Comparison of ENCODE assay signal across 19 cellular contexts in genomic region chr14:26017270-26017669, GRCh38.
DNase-seq lines count a peak whose midpoint lies in the region; ATAC-seq and TF ChIP-seq lines count a peak whose summit lies in the region.
"Had no signal": no experiment of that assay in that cellular context is flagged by ENCODE, and none has a peak within 500 bp of the region (broad histone marks: within the 10 kb centered on the region; RNA-seq: fewer than 3 reads in every experiment).

No MANE protein-coding gene starts in this region.

- intact Hi-C loops in right cardiac atrium (cut with DNase I), result no loop called here

- no peak overlapping the region for H3K27ac ChIP-seq in right cardiac atrium (ENCODE audit: low read length)
- H3K27ac ChIP-seq: 22Rv1, A549, C4-2B had no signal

- CTCF ChIA-PET in WTC11 (lab: Charles Lee), result interaction anchor here (0.9 to 1.9 kb wide), 4 partner anchors 9 to 20 kb away, joined by 3 to 7 read pairs (median 4); no protein-coding TSS in a partner anchor

- WGBS in right cardiac atrium, result 74% methylated on average over 4 of the region's 4 CpGs

- peak overlapping the region; percentile 61 for H3K27ac Mint-ChIP-seq in WTC11
- H3K27ac Mint-ChIP-seq: CD4-positive, alpha-beta T cell had no signal

- H3K4me1 ChIP-seq in right cardiac atrium (ENCODE audit: control insufficient read depth, insufficient read depth, low read length), result no peaks in the 10 kb centered on the region
- H3K4me1 ChIP-seq: A549, HAP-1 had no signal

- DNase-seq in NCI-H526 treated with DMSO at 0.1 percent for 48 hours (lab: John Stamatoyannopoulos, UW) (peak; percentile 23), NCI-H526 (lab: John Stamatoyannopoulos, UW) (no peak), WTC11 (ENCODE audit: low spot score) (no peak), left kidney (ENCODE audit: low read depth, low spot score) (peak; percentile 38), right cardiac atrium (no peak)
- no peak for DNase-seq in activated CD4-positive, alpha-beta T cell treated with anti-CD3 and anti-CD28 coated beads for 48 hours
- DNase-seq: AML-193; CD4-positive, alpha-beta T cell; DMS153; DMS79; GDM1; GOT3; IMR-90 had no signal

- no peaks in the 10 kb centered on the region for H3K36me3 Mint-ChIP-seq in WTC11

- no peaks in the 10 kb centered on the region for H3K9me3 ChIP-seq in right cardiac atrium (ENCODE audit: control insufficient read depth, low read length)
- H3K9me3 ChIP-seq: A549, HAP-1 had no signal

- no peaks in the 10 kb centered on the region; the same call in 1 of the 2 replicates for H3K27me3 Mint-ChIP-seq in WTC11 (ENCODE audit: low read depth)
- H3K27me3 Mint-ChIP-seq: CD4-positive, alpha-beta T cell had no signal

- ATAC-seq in WTC11, result peak; percentile 53
- no peak for ATAC-seq in GM21381 (IDR thresholded peaks at IDR 0.05; ENCODE audit: unreplicated experiment)
- ATAC-seq in right cardiac atrium, result no peak
- ATAC-seq: A549, K562 had no signal

- H3K27me3 ChIP-seq in right cardiac atrium (ENCODE audit: control insufficient read depth, insufficient read depth), result no peaks in the 10 kb centered on the region

- no peak overlapping the region for H3K4me3 ChIP-seq in right cardiac atrium (ENCODE audit: low read length)
- H3K4me3 ChIP-seq: A549, HAP-1, K562 had no signal

- TF ChIP-seq CTCF in WTC11 (IDR thresholded peaks at IDR 0.05), result no peak

- POLR2A ChIA-PET in WTC11 (lab: Charles Lee), result interaction anchor here (0.7 kb wide), 1 partner anchor 194 kb away, joined by 6 read pairs; no protein-coding TSS in a partner anchor

- H3K4me3 Mint-ChIP-seq in WTC11, result peak overlapping the region; percentile 50
- H3K4me3 Mint-ChIP-seq: CD4-positive, alpha-beta T cell had no signal

- peaks cover 8% of the 10 kb centered on the region; the same call in 1 of the 2 replicates for H3K9me3 Mint-ChIP-seq in WTC11

- H3K4me1 Mint-ChIP-seq in WTC11, result peaks cover 32% of the 10 kb centered on the region

TF ChIP-seq in WTC11, 78 proteins besides CTCF, POLR2A, EP300 and RAD21:
- TF ChIP-seq ZNF671 (CRISPR knock-in tag; IDR thresholded peaks at IDR 0.05), result no peak
- TF ChIP-seq, protein P1, sequence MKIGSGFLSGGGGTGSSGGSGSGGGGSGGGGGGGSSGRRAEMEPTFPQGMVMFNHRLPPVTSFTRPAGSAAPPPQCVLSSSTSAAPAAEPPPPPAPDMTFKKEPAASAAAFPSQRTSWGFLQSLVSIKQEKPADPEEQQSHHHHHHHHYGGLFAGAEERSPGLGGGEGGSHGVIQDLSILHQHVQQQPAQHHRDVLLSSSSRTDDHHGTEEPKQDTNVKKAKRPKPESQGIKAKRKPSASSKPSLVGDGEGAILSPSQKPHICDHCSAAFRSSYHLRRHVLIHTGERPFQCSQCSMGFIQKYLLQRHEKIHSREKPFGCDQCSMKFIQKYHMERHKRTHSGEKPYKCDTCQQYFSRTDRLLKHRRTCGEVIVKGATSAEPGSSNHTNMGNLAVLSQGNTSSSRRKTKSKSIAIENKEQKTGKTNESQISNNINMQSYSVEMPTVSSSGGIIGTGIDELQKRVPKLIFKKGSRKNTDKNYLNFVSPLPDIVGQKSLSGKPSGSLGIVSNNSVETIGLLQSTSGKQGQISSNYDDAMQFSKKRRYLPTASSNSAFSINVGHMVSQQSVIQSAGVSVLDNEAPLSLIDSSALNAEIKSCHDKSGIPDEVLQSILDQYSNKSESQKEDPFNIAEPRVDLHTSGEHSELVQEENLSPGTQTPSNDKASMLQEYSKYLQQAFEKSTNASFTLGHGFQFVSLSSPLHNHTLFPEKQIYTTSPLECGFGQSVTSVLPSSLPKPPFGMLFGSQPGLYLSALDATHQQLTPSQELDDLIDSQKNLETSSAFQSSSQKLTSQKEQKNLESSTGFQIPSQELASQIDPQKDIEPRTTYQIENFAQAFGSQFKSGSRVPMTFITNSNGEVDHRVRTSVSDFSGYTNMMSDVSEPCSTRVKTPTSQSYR (CRISPR knock-in tag; IDR thresholded peaks at IDR 0.05), result no peak
- TF ChIP-seq TP53 (CRISPR knock-in tag; IDR thresholded peaks at IDR 0.05), result no peak
- TF ChIP-seq TEAD4 (CRISPR knock-in tag; IDR thresholded peaks at IDR 0.05), result no peak
- TF ChIP-seq MXD4 (CRISPR knock-in tag; IDR thresholded peaks at IDR 0.05; ENCODE audit: borderline replicate concordance), result no peak
- no peak for TF ChIP-seq OVOL2 (CRISPR knock-in tag; IDR thresholded peaks at IDR 0.05; ENCODE audit: borderline replicate concordance)
- no peak for TF ChIP-seq TEAD1 (CRISPR knock-in tag; IDR thresholded peaks at IDR 0.05)
- TF ChIP-seq CBFB (CRISPR knock-in tag; IDR thresholded peaks at IDR 0.05; ENCODE audit: low read depth), result no peak
- TF ChIP-seq MYBL2 (CRISPR knock-in tag; IDR thresholded peaks at IDR 0.05), result no peak
- TF ChIP-seq GABPB1 (CRISPR knock-in tag; IDR thresholded peaks at IDR 0.05), result no peak
- no peak for TF ChIP-seq ZNF532 (CRISPR knock-in tag; IDR thresholded peaks at IDR 0.05; ENCODE audit: borderline replicate concordance)
- TF ChIP-seq JAZF1 (CRISPR knock-in tag; IDR thresholded peaks at IDR 0.05), result no peak
- TF ChIP-seq, protein P2, sequence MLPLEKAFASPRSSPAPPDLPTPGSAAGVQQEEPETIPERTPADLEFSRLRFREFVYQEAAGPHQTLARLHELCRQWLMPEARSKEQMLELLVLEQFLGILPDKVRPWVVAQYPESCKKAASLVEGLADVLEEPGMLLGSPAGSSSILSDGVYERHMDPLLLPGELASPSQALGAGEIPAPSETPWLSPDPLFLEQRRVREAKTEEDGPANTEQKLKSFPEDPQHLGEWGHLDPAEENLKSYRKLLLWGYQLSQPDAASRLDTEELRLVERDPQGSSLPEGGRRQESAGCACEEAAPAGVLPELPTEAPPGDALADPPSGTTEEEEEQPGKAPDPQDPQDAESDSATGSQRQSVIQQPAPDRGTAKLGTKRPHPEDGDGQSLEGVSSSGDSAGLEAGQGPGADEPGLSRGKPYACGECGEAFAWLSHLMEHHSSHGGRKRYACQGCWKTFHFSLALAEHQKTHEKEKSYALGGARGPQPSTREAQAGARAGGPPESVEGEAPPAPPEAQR (CRISPR knock-in tag; IDR thresholded peaks at IDR 0.05), result no peak
- TF ChIP-seq FOXJ3 (CRISPR knock-in tag; IDR thresholded peaks at IDR 0.05; ENCODE audit: borderline replicate concordance), result no peak
- TF ChIP-seq ESRRA (CRISPR knock-in tag; IDR thresholded peaks at IDR 0.05; ENCODE audit: borderline replicate concordance), result no peak
- TF ChIP-seq, protein P3, sequence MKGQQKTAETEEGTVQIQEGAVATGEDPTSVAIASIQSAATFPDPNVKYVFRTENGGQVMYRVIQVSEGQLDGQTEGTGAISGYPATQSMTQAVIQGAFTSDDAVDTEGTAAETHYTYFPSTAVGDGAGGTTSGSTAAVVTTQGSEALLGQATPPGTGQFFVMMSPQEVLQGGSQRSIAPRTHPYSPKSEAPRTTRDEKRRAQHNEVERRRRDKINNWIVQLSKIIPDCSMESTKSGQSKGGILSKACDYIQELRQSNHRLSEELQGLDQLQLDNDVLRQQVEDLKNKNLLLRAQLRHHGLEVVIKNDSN (CRISPR knock-in tag; IDR thresholded peaks at IDR 0.05), result no peak
TF ChIP-seq in WTC11: peak in this region for 0.

Comparison
In these comparisons a context has a peak if more than half of its experiments do, and no peak if none do; other contexts are left out.
1. DNase-seq: peak in NCI-H526 treated with DMSO at 0.1 percent for 48 hours (single experiment) and left kidney (single experiment); none in NCI-H526 (0 of 2), WTC11 (single experiment), activated CD4-positive, alpha-beta T cell treated with anti-CD3 and anti-CD28 coated beads for 48 hours (single experiment) and right cardiac atrium (0 of 3).